ENCODE assay signal across 36 cellular contexts in genomic region chr16:20268409-20268808, GRCh38. TPM values are rescaled to one million over a fixed set of nuclear protein-coding genes. Genes with fewer than 3 reads are reported as not detected.
"Had no signal": no experiment of that assay in that cellular context is flagged by ENCODE, and none has a peak within 500 bp of the region (broad histone marks: within the 10 kb centered on the region; RNA-seq: fewer than 3 reads in every experiment).

No MANE protein-coding gene starts in this region.

- H3K36me3 ChIP-seq: ascending aorta, brain microvascular endothelial cell, esophagus muscularis mucosa, gastrocnemius medialis, heart left ventricle had no signal

- FAIRE-seq: bronchial epithelial cell had no signal

- H3K4me1 ChIP-seq: ascending aorta, esophagus muscularis mucosa, foreskin keratinocyte, gastrocnemius medialis, heart left ventricle had no signal

- H3K27ac Mint-ChIP-seq: activated CD4-positive, alpha-beta memory T cell treated with anti-CD3 and anti-CD28 coated beads for 36 hours; activated CD4-positive, alpha-beta T cell treated with anti-CD3 and anti-CD28 coated beads for 36 hours; activated CD4-positive, alpha-beta T cell treated with anti-CD3 and anti-CD28 coated beads, Interleukin-2, amount 10 ng/mL, durations not matched to agents 24 days and 14 days; activated CD8-positive, alpha-beta memory T cell treated with anti-CD3 and anti-CD28 coated beads, Interleukin-2, amount 10 ng/mL, durations not matched to agents 7 days and 5 days; activated CD8-positive, alpha-beta T cell treated with anti-CD3 and anti-CD28 coated beads, Interleukin-2, amount 10 ng/mL, durations not matched to agents 7 days and 5 days; activated naive CD4-positive, alpha-beta T cell treated with anti-CD3 and anti-CD28 coated beads, Interleukin-2, amount 10 ng/mL, durations not matched to agents 7 days and 5 days; activated naive CD4-positive, alpha-beta T cell treated with anti-CD3 and anti-CD28 coated beads, Interleukin-2, amount 50 U/mL, for 72 hours; activated naive CD8-positive, alpha-beta T cell treated with anti-CD3 and anti-CD28 coated beads, Interleukin-2, amount 10 ng/mL, durations not matched to agents 7 days and 5 days; activated T-cell treated with anti-CD3 and anti-CD28 coated beads, Interleukin-2, amount 50 U/mL, for 72 hours; dendritic cell treated with granulocyte-macrophage colony-stimulating factor and Interleukin-4, amounts not matched to agents 40 ng/mL and 50 ng/mL, for 4 days; T-helper 17 cell; T-helper 2 cell treated with Interferon-gamma antibody and Interleukin-4, amounts not matched to agents 5 μg/mL and 100 μg/mL, for 36 hours had no signal

- H3K4me3 Mint-ChIP-seq: activated CD4-positive, alpha-beta memory T cell treated with anti-CD3 and anti-CD28 coated beads for 36 hours; activated CD4-positive, alpha-beta T cell treated with anti-CD3 and anti-CD28 coated beads for 36 hours; activated CD4-positive, alpha-beta T cell treated with anti-CD3 and anti-CD28 coated beads, Interleukin-2, amount 10 ng/mL, durations not matched to agents 24 days and 14 days; activated CD8-positive, alpha-beta memory T cell treated with anti-CD3 and anti-CD28 coated beads, Interleukin-2, amount 10 ng/mL, durations not matched to agents 7 days and 5 days; activated CD8-positive, alpha-beta T cell treated with anti-CD3 and anti-CD28 coated beads, Interleukin-2, amount 10 ng/mL, durations not matched to agents 7 days and 5 days; activated naive CD4-positive, alpha-beta T cell treated with anti-CD3 and anti-CD28 coated beads, Interleukin-2, amount 10 ng/mL, durations not matched to agents 7 days and 5 days; activated naive CD8-positive, alpha-beta T cell treated with anti-CD3 and anti-CD28 coated beads, Interleukin-2, amount 10 ng/mL, durations not matched to agents 7 days and 5 days; activated T-cell treated with anti-CD3 and anti-CD28 coated beads, Interleukin-2, amount 50 U/mL, for 72 hours; central memory CD8-positive, alpha-beta T cell; dendritic cell treated with granulocyte-macrophage colony-stimulating factor and Interleukin-4, amounts not matched to agents 40 ng/mL and 50 ng/mL, for 4 days; T-helper 17 cell; T-helper 2 cell treated with Interferon-gamma antibody and Interleukin-4, amounts not matched to agents 5 μg/mL and 100 μg/mL, for 36 hours had no signal

- DNase-seq: activated CD4-positive, alpha-beta memory T cell treated with anti-CD3 and anti-CD28 coated beads for 36 hours; activated CD4-positive, alpha-beta T cell treated with anti-CD3 and anti-CD28 coated beads for 36 hours; activated CD4-positive, alpha-beta T cell treated with anti-CD3 and anti-CD28 coated beads, Interleukin-2, amount 10 ng/mL, durations not matched to agents 24 days and 14 days; activated CD4-positive, CD25-positive, alpha-beta regulatory T cell; activated CD4-positive, CD25-positive, alpha-beta regulatory T cell treated with anti-CD3 and anti-CD28 coated beads, Interleukin-2, amount 50 U/mL, for 72 hours; activated CD8-positive, alpha-beta memory T cell treated with anti-CD3 and anti-CD28 coated beads, Interleukin-2, amount 10 ng/mL, durations not matched to agents 7 days and 5 days; activated CD8-positive, alpha-beta memory T cell treated with anti-CD3 and anti-CD28 coated beads, Interleukin-2, amount 50 U/mL, for 4 hours; activated CD8-positive, alpha-beta T cell treated with anti-CD3 and anti-CD28 coated beads, Interleukin-2, amount 10 ng/mL, durations not matched to agents 7 days and 5 days; activated gamma-delta T cell; activated naive CD4-positive, alpha-beta T cell; activated naive CD4-positive, alpha-beta T cell treated with anti-CD3 and anti-CD28 coated beads, Interleukin-2, amount 10 ng/mL, durations not matched to agents 7 days and 5 days; activated naive CD8-positive, alpha-beta T cell treated with anti-CD3 and anti-CD28 coated beads, Interleukin-2, amount 10 ng/mL, durations not matched to agents 7 days and 5 days; activated T-cell treated with anti-CD3 and anti-CD28 coated beads, Interleukin-2, amount 50 U/mL, for 1 hour; activated T-cell treated with anti-CD3 and anti-CD28 coated beads, Interleukin-2, amount 50 U/mL, for 72 hours; brain microvascular endothelial cell; dorsolateral prefrontal cortex; effector memory CD4-positive, alpha-beta T cell; erythroblast; foreskin keratinocyte; gastrocnemius medialis; glutamatergic neuron; heart left ventricle; T-helper 1 cell; T-helper 17 cell; T1000 had no signal

- H3K27me3 Mint-ChIP-seq: activated CD4-positive, alpha-beta memory T cell treated with anti-CD3 and anti-CD28 coated beads for 36 hours; activated CD4-positive, alpha-beta T cell treated with anti-CD3 and anti-CD28 coated beads for 36 hours; activated CD4-positive, alpha-beta T cell treated with anti-CD3 and anti-CD28 coated beads, Interleukin-2, amount 10 ng/mL, durations not matched to agents 24 days and 14 days; activated CD8-positive, alpha-beta memory T cell treated with anti-CD3 and anti-CD28 coated beads, Interleukin-2, amount 10 ng/mL, durations not matched to agents 7 days and 5 days; activated naive CD4-positive, alpha-beta T cell treated with anti-CD3 and anti-CD28 coated beads, Interleukin-2, amount 10 ng/mL, durations not matched to agents 7 days and 5 days; activated naive CD8-positive, alpha-beta T cell treated with anti-CD3 and anti-CD28 coated beads, Interleukin-2, amount 10 ng/mL, durations not matched to agents 7 days and 5 days had no signal

- H3K4me1 Mint-ChIP-seq: activated CD4-positive, alpha-beta T cell treated with anti-CD3 and anti-CD28 coated beads for 36 hours; activated CD4-positive, alpha-beta T cell treated with anti-CD3 and anti-CD28 coated beads, Interleukin-2, amount 10 ng/mL, durations not matched to agents 24 days and 14 days; activated CD8-positive, alpha-beta memory T cell treated with anti-CD3 and anti-CD28 coated beads, Interleukin-2, amount 10 ng/mL, durations not matched to agents 7 days and 5 days; activated naive CD4-positive, alpha-beta T cell treated with anti-CD3 and anti-CD28 coated beads, Interleukin-2, amount 10 ng/mL, durations not matched to agents 7 days and 5 days; activated naive CD8-positive, alpha-beta T cell treated with anti-CD3 and anti-CD28 coated beads, Interleukin-2, amount 10 ng/mL, durations not matched to agents 7 days and 5 days; central memory CD8-positive, alpha-beta T cell; T-helper 17 cell had no signal

- ATAC-seq: activated CD4-positive, alpha-beta T cell treated with anti-CD3 and anti-CD28 coated beads for 36 hours; activated CD8-positive, alpha-beta memory T cell treated with anti-CD3 and anti-CD28 coated beads, Interleukin-2, amount 10 ng/mL, durations not matched to agents 7 days and 5 days; activated CD8-positive, alpha-beta T cell treated with anti-CD3 and anti-CD28 coated beads, Interleukin-2, amount 10 ng/mL, durations not matched to agents 7 days and 5 days; activated naive CD4-positive, alpha-beta T cell treated with anti-CD3 and anti-CD28 coated beads, Interleukin-2, amount 50 U/mL, for 72 hours; activated T-cell treated with anti-CD3 and anti-CD28 coated beads, Interleukin-2, amount 50 U/mL, for 72 hours; foreskin keratinocyte; gastrocnemius medialis; heart left ventricle; T-helper 17 cell had no signal

- H3K36me3 Mint-ChIP-seq: activated CD4-positive, alpha-beta memory T cell treated with anti-CD3 and anti-CD28 coated beads for 36 hours; activated CD8-positive, alpha-beta memory T cell treated with anti-CD3 and anti-CD28 coated beads, Interleukin-2, amount 10 ng/mL, durations not matched to agents 7 days and 5 days; activated naive CD4-positive, alpha-beta T cell treated with anti-CD3 and anti-CD28 coated beads, Interleukin-2, amount 10 ng/mL, durations not matched to agents 7 days and 5 days; activated naive CD4-positive, alpha-beta T cell treated with anti-CD3 and anti-CD28 coated beads, Interleukin-2, amount 50 U/mL, for 72 hours; activated naive CD8-positive, alpha-beta T cell treated with anti-CD3 and anti-CD28 coated beads, Interleukin-2, amount 10 ng/mL, durations not matched to agents 7 days and 5 days had no signal

- H3K4me3 ChIP-seq: ascending aorta, coronary artery, dorsolateral prefrontal cortex, esophagus muscularis mucosa, gastrocnemius medialis, heart left ventricle had no signal

- H3K27ac ChIP-seq: ascending aorta, brain microvascular endothelial cell, coronary artery, dorsolateral prefrontal cortex, esophagus muscularis mucosa, foreskin keratinocyte, gastrocnemius medialis, heart left ventricle had no signal

- H3K9me3 Mint-ChIP-seq: activated CD4-positive, alpha-beta memory T cell treated with anti-CD3 and anti-CD28 coated beads for 36 hours; activated CD4-positive, alpha-beta T cell treated with anti-CD3 and anti-CD28 coated beads, Interleukin-2, amount 10 ng/mL, durations not matched to agents 24 days and 14 days; activated naive CD4-positive, alpha-beta T cell treated with anti-CD3 and anti-CD28 coated beads, Interleukin-2, amount 50 U/mL, for 72 hours; activated naive CD8-positive, alpha-beta T cell treated with anti-CD3 and anti-CD28 coated beads, Interleukin-2, amount 10 ng/mL, durations not matched to agents 7 days and 5 days; activated T-cell treated with anti-CD3 and anti-CD28 coated beads, Interleukin-2, amount 50 U/mL, for 72 hours; central memory CD8-positive, alpha-beta T cell; dendritic cell treated with granulocyte-macrophage colony-stimulating factor and Interleukin-4, amounts not matched to agents 40 ng/mL and 50 ng/mL, for 4 days; T-helper 2 cell treated with Interferon-gamma antibody and Interleukin-4, amounts not matched to agents 5 μg/mL and 100 μg/mL, for 36 hours had no signal

- H3K9me3 ChIP-seq: ascending aorta, esophagus muscularis mucosa, gastrocnemius medialis, heart left ventricle had no signal

- H3K27me3 ChIP-seq: ascending aorta, brain microvascular endothelial cell, foreskin keratinocyte, gastrocnemius medialis had no signal

RNA-seq across cellular contexts. Expression of gene GP2, which starts 58.9 kb away (rescaled TPM):
- total RNA-seq: activated CD4-positive, alpha-beta memory T cell treated with anti-CD3 and anti-CD28 coated beads for 36 hours; activated CD4-positive, alpha-beta T cell treated with anti-CD3 and anti-CD28 coated beads for 36 hours; activated CD4-positive, alpha-beta T cell treated with anti-CD3 and anti-CD28 coated beads, Interleukin-2, amount 10 ng/mL, durations not matched to agents 24 days and 14 days; activated CD8-positive, alpha-beta memory T cell treated with anti-CD3 and anti-CD28 coated beads for 36 hours; activated CD8-positive, alpha-beta memory T cell treated with anti-CD3 and anti-CD28 coated beads, Interleukin-2, amount 10 ng/mL, durations not matched to agents 7 days and 5 days; activated CD8-positive, alpha-beta T cell treated with anti-CD3 and anti-CD28 coated beads, Interleukin-2, amount 10 ng/mL, durations not matched to agents 7 days and 5 days; activated naive CD4-positive, alpha-beta T cell treated with anti-CD3 and anti-CD28 coated beads, Interleukin-2, amount 50 U/mL, for 72 hours; activated naive CD8-positive, alpha-beta T cell treated with anti-CD3 and anti-CD28 coated beads, Interleukin-2, amount 10 ng/mL, durations not matched to agents 7 days and 5 days; activated T-cell treated with anti-CD3 and anti-CD28 coated beads, Interleukin-2, amount 50 U/mL, for 72 hours; bronchial epithelial cell; cardiac septum; cerebellum; dorsolateral prefrontal cortex; esophagus muscularis mucosa; foreskin keratinocyte; gastrocnemius medialis; T-helper 17 cell had no signal
- polyA plus RNA-seq: foreskin keratinocyte had no signal
